ENCODE assay signal across 7 cellular contexts in genomic region chrX:154411322-154411980, GRCh38. TPM values are rescaled to one million over a fixed set of nuclear protein-coding genes. Genes with fewer than 3 reads are reported as not detected.
DNase-seq lines count a peak whose midpoint lies in the region; ATAC-seq and TF ChIP-seq lines count a peak whose summit lies in the region.

TAFAZZIN (plus strand) TSS chrX:154411539; CDS start chrX:154411844, 305 bp downstream.

- no peak for TF ChIP-seq CTCF in lower leg skin (IDR thresholded peaks at IDR 0.05)

- ATAC-seq in HG02938 (IDR thresholded peaks at IDR 0.05; ENCODE audit: unreplicated experiment) = peak; percentile 37

- TF ChIP-seq POLR2A in GM15510 (IDR thresholded peaks at IDR 0.05; ENCODE audit: borderline replicate concordance, extremely low read depth, insufficient read length) (peak; percentile 79), lower leg skin (IDR thresholded peaks at IDR 0.05) (no peak)

- intact Hi-C loops in lower leg skin (cut with DNase I; ENCODE audit: low total_unique reads) = no loop called here

- WGBS in lower leg skin, 2 donors = 44% methylated on average over 60 of the region's 72 CpGs; no CpG with 5 or more reads in 1 of the 2 donors

- peak; percentile 15 for DNase-seq in NCI-H446 treated with DMSO at 0.1 percent for 48 hours (lab: John Stamatoyannopoulos, UW)
- peak; percentile 69 to 77 for DNase-seq in activated CD4-positive, alpha-beta T cell treated with anti-CD3 and anti-CD28 coated beads, Interleukin-2, amount 50 U/mL, for 48 hours
- peak; percentile 81 for DNase-seq in ecto neural progenitor cell (ENCODE audit: low spot score)
- peak; percentile 33 to 92 for DNase-seq in lower leg skin (ENCODE audit: low spot score in 2 of 2)
- DNase-seq in stimulated activated CD4-positive, alpha-beta T cell treated with anti-CD3 and anti-CD28 coated beads, TNF-alpha, amount 100 ng/mL, for 1 hour (ENCODE audit: low read depth in 3 of 3, low spot score in 1 of 3) = peak; percentile 28 to 56 (median 37)

- H3K4me3 ChIP-seq in lower leg skin (ENCODE audit: low read depth, poor library complexity, severe bottlenecking) = peak within 1 kb of the TSS; percentile 60

RNA-seq across cellular contexts. Expression of gene TAFAZZIN, which starts in this region (rescaled TPM):
- total RNA-seq in lower leg skin = 10 to 100 TPM; 34.1 to 89.6 (median 49.0) TPM

Comparison
In these comparisons a context has a peak if more than half of its experiments do, and no peak if none do; other contexts are left out.
1. Peak in every context shown above with its lines: DNase-seq, ATAC-seq and H3K4me3 ChIP-seq.
2. DNase-seq: peak in every context shown above with its lines; median percentile 81 in ecto neural progenitor cell; 73 in activated CD4-positive, alpha-beta T cell treated with anti-CD3 and anti-CD28 coated beads, Interleukin-2, amount 50 U/mL, for 48 hours; 62 in lower leg skin; 37 in stimulated activated CD4-positive, alpha-beta T cell treated with anti-CD3 and anti-CD28 coated beads, TNF-alpha, amount 100 ng/mL, for 1 hour; 15 in NCI-H446 treated with DMSO at 0.1 percent for 48 hours.